In genomic region chr17:64918842-64919288, GRCh38 we compare ENCODE assay signal across 8 cellular contexts. TPM values are rescaled to one million over a fixed set of nuclear protein-coding genes. Genes with fewer than 3 reads are reported as not detected.
A peak's percentile ranks its signal among the peaks of the same experiment; 100 is the strongest.
DNase-seq lines count a peak whose midpoint lies in the region; ATAC-seq, FAIRE-seq and TF ChIP-seq lines count a peak whose summit lies in the region.
"Not testable (repeated sequence)": the region's sequence is repeated elsewhere in the genome, so short reads cannot be mapped to it uniquely, and the experiment has no call there.

No MANE protein-coding gene starts in this region.

- WGBS in pancreas, 2 donors: 0% methylated on average over 28 to 47 of the region's 47 CpGs
- 0% methylated on average over 2 to 7 of the region's 47 CpGs for WGBS in thyroid gland, 2 donors

- not testable (repeated sequence) for H3K4me1 ChIP-seq in pancreas, thyroid gland

- H3K27ac ChIP-seq in pancreas (peak overlapping the region; percentile 85 to 95 (median 91)), thyroid gland (peak overlapping the region; percentile 78 to 98 (median 94))

- ATAC-seq in left ventricle myocardium superior: peak; percentile 71
- peak; percentile 51 to 70 (median 56) for ATAC-seq in pancreas

- not testable (repeated sequence) for H3K36me3 ChIP-seq in pancreas, thyroid gland

- not testable (repeated sequence) for TF ChIP-seq CTCF in GM13976 (IDR thresholded peaks at IDR 0.05; ENCODE audit: borderline replicate concordance, control extremely low read depth, extremely low read depth, insufficient read depth, missing control alignments); HFF-Myc (IDR thresholded peaks at IDR 0.05; ENCODE audit: low read depth, low read length, missing control alignments); astrocyte of the spinal cord (IDR thresholded peaks at IDR 0.05; ENCODE audit: low read depth, low read length); pancreas (IDR thresholded peaks at IDR 0.05); thyroid gland (IDR thresholded peaks at IDR 0.05)

- intact Hi-C loops in left ventricle myocardium superior (cut with micrococcal nuclease); pancreas (cut with DNase I); thyroid gland (cut with DNase I): not testable (repeated sequence)

- peak overlapping the region; percentile 48 for H3K4me3 ChIP-seq in HFF-Myc (replicated peaks; ENCODE audit: low read depth, low read length)
- peak overlapping the region; percentile 55 for H3K4me3 ChIP-seq in astrocyte of the spinal cord (ENCODE audit: low read depth, low read length)
- H3K4me3 ChIP-seq in pancreas: peak overlapping the region; percentile 29 to 61 (median 56)
- H3K4me3 ChIP-seq in thyroid gland (replicated peaks in 1 of 3): peak overlapping the region in 2 of 3 donors; percentile 62 to 82

- not testable (repeated sequence) for TF ChIP-seq POLR2A in thyroid gland (IDR thresholded peaks at IDR 0.05)

- peak; percentile 44 for DNase-seq in GM13976 (ENCODE audit: low spot score)
- DNase-seq in HFF-Myc (ENCODE audit: extremely low read depth, low read depth): not testable (repeated sequence)
- peak; percentile 45 for DNase-seq in KBM-7
- peak; percentile 71 for DNase-seq in SW480 (ENCODE audit: low spot score)
- DNase-seq in astrocyte of the spinal cord (ENCODE audit: low read depth, low spot score): peak; percentile 12
- DNase-seq in left ventricle myocardium superior: peak; percentile 72
- peak; percentile 58 to 88 (median 71) for DNase-seq in pancreas
- peak; percentile 52 to 62 for DNase-seq in thyroid gland

- in situ Hi-C loops in GM13976 (cut with MboI; ENCODE audit: low sequenced_read_pairs, unreplicated experiment); KBM-7 (cut with MboI; ENCODE audit: low pct_unique_long_range_greater_than_20kb, low sequenced_read_pairs); astrocyte of the spinal cord (cut with HindIII; ENCODE audit: low sequenced_read_pairs): not testable (repeated sequence)

- H3K27me3 ChIP-seq in pancreas, thyroid gland: not testable (repeated sequence)

- not testable (repeated sequence) for FAIRE-seq in pancreas (lab: Jason Lieb, UNC)

- not testable (repeated sequence) for H3K9me3 ChIP-seq in pancreas, thyroid gland

RNA-seq across cellular contexts. Expression of gene LRRC37A3, which starts 0.4 kb away (rescaled TPM):
- 2.7 TPM for total RNA-seq in left ventricle myocardium superior
- 10 to 100 TPM in 1 of 6 donors, 1 to 10 TPM in 5; 2.9 to 10.4 (median 6.3) TPM for total RNA-seq in pancreas
- 10 to 100 TPM in 1 of 2 donors, 1 to 10 TPM in 1; 6.8 to 12.1 TPM for polyA plus RNA-seq in pancreas
- 10 to 100 TPM in 3 of 4 donors, 1 to 10 TPM in 1; 9.2 to 20.3 (median 12.8) TPM for total RNA-seq in thyroid gland
